ENCODE assay signal across 1 cellular context in genomic region chr17:4960279-4960922, GRCh38.
TF ChIP-seq lines count a peak whose summit lies in the region.

No MANE protein-coding gene starts in this region.

TF ChIP-seq in K562, 482 proteins besides CTCF, POLR2A, EP300 and RAD21:
- TF ChIP-seq KDM1A (IDR thresholded peaks at IDR 0.05): 0 out of 4 replicates have a peak, but pooled peaks of 1 of the 2 experiments have one; percentile 12
- peak; percentile 65 for TF ChIP-seq BCOR (IDR thresholded peaks at IDR 0.05)
- no peak for TF ChIP-seq ZNF407 (IDR thresholded peaks at IDR 0.05; ENCODE audit: low read depth)
- TF ChIP-seq THRB (CRISPR knock-in tag; conservative IDR thresholded peaks at IDR 0.05): no peak
- no peak for TF ChIP-seq HINFP (tag; conservative IDR thresholded peaks at IDR 0.05; ENCODE audit: low read depth)
- 0 out of 2 replicates have a peak, but pooled peaks have one; percentile 35 for TF ChIP-seq SP1 (CRISPR knock-in tag; IDR thresholded peaks at IDR 0.05)
- TF ChIP-seq PRDM10 (IDR thresholded peaks at IDR 0.05; ENCODE audit: partially characterized antibody): peak; percentile 52
- TF ChIP-seq ZNF592 (IDR thresholded peaks at IDR 0.05): peak; percentile 33; the same call in 1 of the 2 replicates
- TF ChIP-seq POLR2AphosphoS5 (IDR thresholded peaks at IDR 0.05; ENCODE audit: control insufficient read depth, insufficient read depth, low read depth, low read length): no peak
- TF ChIP-seq RBM25 (IDR thresholded peaks at IDR 0.05; ENCODE audit: low read depth, low read length, severe bottlenecking): peak; percentile 14
TF ChIP-seq in K562: peak in this region for 6.
